In the genomic region with DNA sequence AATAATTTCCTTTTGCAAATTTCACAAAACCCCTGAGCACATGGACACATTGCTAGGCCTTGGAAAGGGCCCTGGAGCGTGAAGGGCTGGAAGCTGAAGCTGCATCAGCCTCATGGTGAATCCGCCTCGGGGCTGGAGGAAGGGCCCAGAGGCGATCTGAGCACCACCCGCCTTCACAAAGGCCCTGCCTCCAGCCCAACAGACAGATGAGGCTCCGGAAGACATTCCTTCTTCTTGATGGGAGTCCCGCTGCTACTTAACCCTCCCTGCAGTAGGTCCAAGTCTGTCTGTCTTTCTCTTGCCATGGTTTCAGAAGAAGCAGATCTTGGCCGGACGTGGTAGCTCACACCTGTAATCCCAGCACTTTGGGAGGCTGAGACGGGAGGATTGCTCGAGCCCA, we compare ENCODE assay signal across 1 cellular context.
TF ChIP-seq lines count a peak whose summit lies in the region.

No MANE protein-coding gene starts in this region.

TF ChIP-seq in K562, 482 proteins besides CTCF, POLR2A, EP300 and RAD21 (continued from another document):
- TF ChIP-seq HOXB6 (CRISPR knock-in tag; IDR thresholded peaks at IDR 0.05; ENCODE audit: borderline replicate concordance): no peak
- no peak for TF ChIP-seq ZBED1 (IDR thresholded peaks at IDR 0.05)
- TF ChIP-seq ZNF175 (CRISPR knock-in tag; IDR thresholded peaks at IDR 0.05; ENCODE audit: low read depth): no peak
